In the genomic region with DNA sequence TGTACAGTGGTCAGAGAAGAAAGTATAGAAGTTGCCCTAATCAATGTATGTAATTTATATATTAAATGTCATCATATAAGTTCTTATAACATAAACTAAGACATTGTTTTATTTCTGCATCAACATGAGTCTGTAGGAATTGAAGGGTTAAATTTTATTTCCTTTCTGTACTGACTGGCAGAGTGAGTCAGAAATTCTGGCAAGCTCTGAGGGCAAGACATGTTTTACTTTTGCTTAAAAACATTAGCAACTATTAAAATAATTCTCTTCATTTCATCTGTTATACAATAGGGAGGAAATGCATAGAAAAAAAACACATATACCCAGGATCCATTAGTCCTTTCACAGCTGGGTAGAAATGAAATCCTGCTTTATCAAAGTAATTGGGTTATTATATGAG, we compare ENCODE assay signal across 17 cellular contexts.
DNase-seq lines count a peak whose midpoint lies in the region; ATAC-seq and TF ChIP-seq lines count a peak whose summit lies in the region.
"Had no signal": no experiment of that assay in that cellular context is flagged by ENCODE, and none has a peak within 500 bp of the region (broad histone marks: within the 10 kb centered on the region; RNA-seq: fewer than 3 reads in every experiment).

No MANE protein-coding gene starts in this region.

- DNase-seq in AG20443 (ENCODE audit: low spot score) = peak; percentile 22
- no peak for DNase-seq in SK-N-SH
- peak; percentile 62 to 69 for DNase-seq in fibroblast of lung (ENCODE audit: low read depth in 2 of 2)
- DNase-seq in osteocyte (ENCODE audit: extremely low spot score, unreplicated experiment) = no peak
- no peak for DNase-seq in activated CD4-positive, alpha-beta T cell treated with anti-CD3 and anti-CD28 coated beads for 48 hours
- no peak for DNase-seq in activated CD4-positive, alpha-beta T cell treated with anti-CD3 and anti-CD28 coated beads, Interleukin-2, amount 50 U/mL, for 4 hours
- DNase-seq: activated naive CD4-positive, alpha-beta T cell treated with Interleukin-2 at 50 U/mL for 16 hours; central memory CD4-positive, alpha-beta T cell; erythroblast; immature natural killer cell; MV-4-11; upper lobe of left lung had no signal

- no peak for ATAC-seq in GM21390 (IDR thresholded peaks at IDR 0.05; ENCODE audit: unreplicated experiment)
- ATAC-seq in HG03460 (IDR thresholded peaks at IDR 0.05; ENCODE audit: unreplicated experiment) = no peak

- H3F3A ChIP-seq in SK-N-SH (replicated peaks; ENCODE audit: insufficient read depth) = no peaks in the 10 kb centered on the region

- peak overlapping the region; percentile 42 for H3K27ac Mint-ChIP-seq in osteocyte (ENCODE audit: unreplicated experiment)
- H3K27ac Mint-ChIP-seq: immature natural killer cell had no signal

- H3K9me2 ChIP-seq in SK-N-SH = no peaks in the 10 kb centered on the region

- H4K20me1 ChIP-seq in SK-N-SH (ENCODE audit: insufficient read depth) (no peaks in the 10 kb centered on the region), fibroblast of lung (ENCODE audit: control insufficient read depth, extremely low read depth, insufficient read depth, low read length) (no peaks in the 10 kb centered on the region)

- H3K36me3 Mint-ChIP-seq in osteocyte (ENCODE audit: unreplicated experiment) = no peaks in the 10 kb centered on the region
- H3K36me3 Mint-ChIP-seq: immature natural killer cell had no signal

- H3K4me3 ChIP-seq in SK-N-SH (ENCODE audit: low read depth in 2 of 2, low read length in 1 of 2) (no peak overlapping the region), fibroblast of lung (replicated peaks in 1 of 4; ENCODE audit: control extremely low read depth in 1 of 4, insufficient read depth in 1 of 4, low read depth in 3 of 4, low read length in 4 of 4) (no peak overlapping the region)
- H3K4me3 ChIP-seq: SK-N-MC, upper lobe of left lung had no signal

- CTCF ChIA-PET in SK-N-SH (lab: Yijun Ruan, JAX) = interaction anchor here (1.4 kb wide), 1 partner anchor 14 kb away, joined by 4 read pairs; no protein-coding TSS in a partner anchor

- H3K4me1 Mint-ChIP-seq in osteocyte (ENCODE audit: unreplicated experiment) = peaks cover 24% of the 10 kb centered on the region
- H3K4me1 Mint-ChIP-seq: immature natural killer cell had no signal

- 0 out of 2 replicates have a peak overlapping the region, but pooled peaks have one; percentile 1 for H3K9ac ChIP-seq in SK-N-SH
- no peak overlapping the region for H3K9ac ChIP-seq in fibroblast of lung (ENCODE audit: insufficient read depth, low read length)

- H3K27me3 ChIP-seq in SK-N-SH (ENCODE audit: insufficient read depth) (no peaks in the 10 kb centered on the region), fibroblast of lung (ENCODE audit: control insufficient read depth, insufficient read depth, low read length) (no peaks in the 10 kb centered on the region)
- H3K27me3 ChIP-seq: upper lobe of left lung had no signal

- no peak for TF ChIP-seq EP300 in SK-N-SH (IDR thresholded peaks at IDR 0.05; ENCODE audit: borderline replicate concordance in 1 of 2, low read depth in 1 of 2, low read length in 1 of 2)

- peak overlapping the region; percentile 42; the same call in 1 of the 2 replicates for H3K4me2 ChIP-seq in SK-N-SH
- peak overlapping the region; percentile 58 for H3K4me2 ChIP-seq in fibroblast of lung (ENCODE audit: extremely low read depth, insufficient read depth, low read length)

- 0 out of 2 replicates have a peak, but pooled peaks have one; percentile 3 for TF ChIP-seq RAD21 in SK-N-SH (IDR thresholded peaks at IDR 0.05; ENCODE audit: low read length)

- H3K9me3 Mint-ChIP-seq in osteocyte (ENCODE audit: unreplicated experiment) = no peaks in the 10 kb centered on the region

- peak overlapping the region; percentile 85 for H2AFZ ChIP-seq in SK-N-SH (ENCODE audit: low read depth)
- H2AFZ ChIP-seq in fibroblast of lung (ENCODE audit: low read length) = no peak overlapping the region

- H3K27ac ChIP-seq in SK-N-SH (ENCODE audit: low read depth in 2 of 2, low read length in 1 of 2) (peak overlapping the region; percentile 50 to 53; a peak in 3 of 4 replicates), fibroblast of lung (ENCODE audit: insufficient read depth, low read length) (no peak overlapping the region)
- H3K27ac ChIP-seq: C4-2B, SK-N-MC, upper lobe of left lung, VCaP had no signal

- no peaks in the 10 kb centered on the region for H3K27me3 Mint-ChIP-seq in osteocyte (ENCODE audit: unreplicated experiment)

- POLR2A ChIA-PET in SK-N-SH (lab: Yijun Ruan, JAX) = no interaction called here

- peaks cover 0 to 18% of the 10 kb centered on the region in 2 experiments; a peak in 2 of 4 replicates for H3K4me1 ChIP-seq in SK-N-SH (ENCODE audit: control insufficient read depth in 1 of 2, insufficient read depth in 2 of 2, low read depth in 1 of 2, low read length in 1 of 2)
- no peaks in the 10 kb centered on the region for H3K4me1 ChIP-seq in fibroblast of lung (ENCODE audit: control insufficient read depth, extremely low read depth, insufficient read depth, low read length)
- H3K4me1 ChIP-seq: upper lobe of left lung had no signal

- no peaks in the 10 kb centered on the region for H3K9me3 ChIP-seq in SK-N-SH
- H3K9me3 ChIP-seq in fibroblast of lung (ENCODE audit: control insufficient read depth, insufficient read depth, low read depth, low read length) = no peaks in the 10 kb centered on the region
- H3K9me3 ChIP-seq: upper lobe of left lung had no signal

- H3K79me2 ChIP-seq in SK-N-SH (ENCODE audit: insufficient read depth) = no peaks in the 10 kb centered on the region
- H3K79me2 ChIP-seq in fibroblast of lung (ENCODE audit: control insufficient read depth, insufficient read depth, low read length) = no peaks in the 10 kb centered on the region

- TF ChIP-seq CTCF in SK-N-SH (IDR thresholded peaks at IDR 0.05) (no peak), fibroblast of lung (conservative IDR thresholded peaks at IDR 0.05 in 1 of 2, IDR thresholded peaks at IDR 0.05 in 1 of 2; ENCODE audit: low read depth in 1 of 2, low read length in 2 of 2) (no peak), osteocyte (IDR thresholded peaks at IDR 0.05) (no peak)

- H3K36me3 ChIP-seq in SK-N-SH (replicated peaks in 1 of 2; ENCODE audit: control insufficient read depth in 1 of 2, insufficient read depth in 2 of 2, low read length in 1 of 2) = no peaks in the 10 kb centered on the region
- H3K36me3 ChIP-seq in fibroblast of lung (ENCODE audit: control insufficient read depth, insufficient read depth, low read length) = no peaks in the 10 kb centered on the region
- H3K36me3 ChIP-seq: upper lobe of left lung had no signal

- H3K4me3 Mint-ChIP-seq in osteocyte (ENCODE audit: unreplicated experiment) = no peak overlapping the region
- H3K4me3 Mint-ChIP-seq: immature natural killer cell had no signal

TF ChIP-seq in SK-N-SH, 30 proteins besides CTCF, POLR2A, EP300 and RAD21 (continues in another document):
- TF ChIP-seq EZH2phosphoT487 (IDR thresholded peaks at IDR 0.05; ENCODE audit: borderline replicate concordance, low read depth) (no peak), ELF1 (IDR thresholded peaks at IDR 0.05) (no peak), RXRA (IDR thresholded peaks at IDR 0.05; ENCODE audit: borderline replicate concordance, low read depth) (no peak), FOSL2 (IDR thresholded peaks at IDR 0.05; ENCODE audit: borderline replicate concordance, low read depth) (peak; percentile 67; the same call in 1 of the 2 replicates), MXI1 (IDR thresholded peaks at IDR 0.05; ENCODE audit: low read depth, low read length) (no peak), NFIC (IDR thresholded peaks at IDR 0.05; ENCODE audit: borderline replicate concordance) (peak; percentile 69), GATA2 (CRISPR knock-in tag; IDR thresholded peaks at IDR 0.05) (no peak), POLR2AphosphoS5 (IDR thresholded peaks at IDR 0.05; ENCODE audit: low read depth, low read length) (no peak), RFX5 (IDR thresholded peaks at IDR 0.05; ENCODE audit: low read length) (no peak)
- TF ChIP-seq, protein P1, sequence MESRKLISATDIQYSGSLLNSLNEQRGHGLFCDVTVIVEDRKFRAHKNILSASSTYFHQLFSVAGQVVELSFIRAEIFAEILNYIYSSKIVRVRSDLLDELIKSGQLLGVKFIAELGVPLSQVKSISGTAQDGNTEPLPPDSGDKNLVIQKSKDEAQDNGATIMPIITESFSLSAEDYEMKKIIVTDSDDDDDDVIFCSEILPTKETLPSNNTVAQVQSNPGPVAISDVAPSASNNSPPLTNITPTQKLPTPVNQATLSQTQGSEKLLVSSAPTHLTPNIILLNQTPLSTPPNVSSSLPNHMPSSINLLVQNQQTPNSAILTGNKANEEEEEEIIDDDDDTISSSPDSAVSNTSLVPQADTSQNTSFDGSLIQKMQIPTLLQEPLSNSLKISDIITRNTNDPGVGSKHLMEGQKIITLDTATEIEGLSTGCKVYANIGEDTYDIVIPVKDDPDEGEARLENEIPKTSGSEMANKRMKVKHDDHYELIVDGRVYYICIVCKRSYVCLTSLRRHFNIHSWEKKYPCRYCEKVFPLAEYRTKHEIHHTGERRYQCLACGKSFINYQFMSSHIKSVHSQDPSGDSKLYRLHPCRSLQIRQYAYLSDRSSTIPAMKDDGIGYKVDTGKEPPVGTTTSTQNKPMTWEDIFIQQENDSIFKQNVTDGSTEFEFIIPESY (IDR thresholded peaks at IDR 0.05; ENCODE audit: borderline replicate concordance, low read depth) = no peak
- TF ChIP-seq, protein P2, sequence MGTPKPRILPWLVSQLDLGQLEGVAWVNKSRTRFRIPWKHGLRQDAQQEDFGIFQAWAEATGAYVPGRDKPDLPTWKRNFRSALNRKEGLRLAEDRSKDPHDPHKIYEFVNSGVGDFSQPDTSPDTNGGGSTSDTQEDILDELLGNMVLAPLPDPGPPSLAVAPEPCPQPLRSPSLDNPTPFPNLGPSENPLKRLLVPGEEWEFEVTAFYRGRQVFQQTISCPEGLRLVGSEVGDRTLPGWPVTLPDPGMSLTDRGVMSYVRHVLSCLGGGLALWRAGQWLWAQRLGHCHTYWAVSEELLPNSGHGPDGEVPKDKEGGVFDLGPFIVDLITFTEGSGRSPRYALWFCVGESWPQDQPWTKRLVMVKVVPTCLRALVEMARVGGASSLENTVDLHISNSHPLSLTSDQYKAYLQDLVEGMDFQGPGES (IDR thresholded peaks at IDR 0.05; ENCODE audit: low read depth, low read length) = no peak

Comparison
In these comparisons a context has a peak if more than half of its experiments do, and no peak if none do; other contexts are left out.
1. DNase-seq: peak in AG20443 (single experiment) and fibroblast of lung (2 of 2); none in SK-N-SH (single experiment), osteocyte (single experiment), activated CD4-positive, alpha-beta T cell treated with anti-CD3 and anti-CD28 coated beads for 48 hours (single experiment) and activated CD4-positive, alpha-beta T cell treated with anti-CD3 and anti-CD28 coated beads, Interleukin-2, amount 50 U/mL, for 4 hours (0 of 2).